Comparison of ENCODE assay signal across 8 cellular contexts in the genomic region with DNA sequence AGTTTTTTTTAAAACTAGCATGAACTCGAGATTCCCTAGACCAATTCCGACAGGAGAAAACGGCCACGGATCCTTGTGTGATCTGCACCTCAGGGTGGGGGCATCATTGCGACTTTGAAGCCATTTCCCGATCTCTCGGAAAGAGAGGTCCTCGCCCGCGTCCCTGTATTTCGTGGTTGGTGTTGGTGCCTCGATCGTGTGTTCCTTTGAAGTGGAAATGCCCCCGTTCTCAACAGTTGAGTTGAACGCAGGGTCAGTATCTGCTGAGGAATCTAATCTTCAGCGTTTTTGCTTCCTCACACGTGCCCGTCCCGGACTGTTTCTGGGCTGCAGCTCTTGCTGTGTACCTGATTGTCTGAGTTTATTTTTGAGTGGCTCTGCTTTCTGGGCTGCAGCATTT. TPM values are rescaled to one million over a fixed set of nuclear protein-coding genes. Genes with fewer than 3 reads are reported as not detected.
DNase-seq lines count a peak whose midpoint lies in the region; ATAC-seq and TF ChIP-seq lines count a peak whose summit lies in the region.

No MANE protein-coding gene starts in this region.

- peak overlapping the region; percentile 76; the same call in 1 of the 2 replicates for H3K9ac ChIP-seq in ES-I3 (ENCODE audit: low read depth, low read length)
- peak overlapping the region; percentile 75 for H3K9ac ChIP-seq in mucosa of stomach (ENCODE audit: low read length)

- peaks cover 8% of the 10 kb centered on the region for H3K4me1 ChIP-seq in ES-I3 (ENCODE audit: insufficient read depth, low read length)
- H3K4me1 ChIP-seq in breast epithelium: peaks cover 0 to 2% of the 10 kb centered on the region in 2 donors
- peaks cover 36% of the 10 kb centered on the region for H3K4me1 ChIP-seq in mucosa of stomach (ENCODE audit: control insufficient read depth, insufficient read depth, low read length)

- no peak for TF ChIP-seq POLR2A in breast epithelium (IDR thresholded peaks at IDR 0.05)

- peaks cover 1% of the 10 kb centered on the region; the same call in 1 of the 2 replicates for H3K36me3 ChIP-seq in ES-I3 (ENCODE audit: insufficient read depth, low read length)
- H3K36me3 ChIP-seq in breast epithelium: no peaks in the 10 kb centered on the region
- no peaks in the 10 kb centered on the region for H3K36me3 ChIP-seq in mucosa of stomach (ENCODE audit: control insufficient read depth, insufficient read depth, low read length)

- no peaks in the 10 kb centered on the region for H3K9me3 ChIP-seq in ES-I3 (ENCODE audit: control insufficient read depth, insufficient read depth, low read length)
- no peaks in the 10 kb centered on the region for H3K9me3 ChIP-seq in breast epithelium
- H3K9me3 ChIP-seq in mucosa of stomach (ENCODE audit: control insufficient read depth, low read length): no peaks in the 10 kb centered on the region

- intact Hi-C loops in breast epithelium (cut with DNase I; ENCODE audit: low total_unique reads): no loop called here

- ATAC-seq in HG03280 (IDR thresholded peaks at IDR 0.05; ENCODE audit: unreplicated experiment): no peak
- ATAC-seq in GM21367 (IDR thresholded peaks at IDR 0.05; ENCODE audit: unreplicated experiment): no peak

- H3K27me3 ChIP-seq in breast epithelium (no peaks in the 10 kb centered on the region), mucosa of stomach (ENCODE audit: control insufficient read depth, insufficient read depth, low read length) (no peaks in the 10 kb centered on the region)

- DNase-seq in MV-4-11 (lab: John Stamatoyannopoulos, UW) (peak; percentile 24), breast epithelium (ENCODE audit: low spot score in 2 of 2) (no peak), SKM-1 treated with dmso at 0.1 percent for 144 hours (lab: John Stamatoyannopoulos, UW; ENCODE audit: unreplicated experiment) (no peak), amygdala (lab: John Stamatoyannopoulos, UW) (no peak)

- no peak for TF ChIP-seq CTCF in breast epithelium (IDR thresholded peaks at IDR 0.05)

- H3K27ac ChIP-seq in breast epithelium: peak overlapping the region in 1 of 2 donors; percentile 90

- H3K4me3 ChIP-seq in breast epithelium: peak overlapping the region; percentile 87 to 96 (median 88)
- no peak overlapping the region for H3K4me3 ChIP-seq in mucosa of stomach (ENCODE audit: low read length)

RNA-seq across cellular contexts. Expression of gene CRAMP1, which starts 1.1 kb away (rescaled TPM):
- total RNA-seq in breast epithelium: 10 to 100 TPM in 2 of 3 donors, 1 to 10 TPM in 1; 9.6 to 13.8 (median 10.8) TPM

RNA-seq across cellular contexts. Expression of gene IFT140, which starts 1.4 kb away (rescaled TPM):
- 10 to 100 TPM; 17.0 to 30.1 (median 23.9) TPM for total RNA-seq in breast epithelium
